Comparison of ENCODE assay signal across 29 cellular contexts in the genomic region with DNA sequence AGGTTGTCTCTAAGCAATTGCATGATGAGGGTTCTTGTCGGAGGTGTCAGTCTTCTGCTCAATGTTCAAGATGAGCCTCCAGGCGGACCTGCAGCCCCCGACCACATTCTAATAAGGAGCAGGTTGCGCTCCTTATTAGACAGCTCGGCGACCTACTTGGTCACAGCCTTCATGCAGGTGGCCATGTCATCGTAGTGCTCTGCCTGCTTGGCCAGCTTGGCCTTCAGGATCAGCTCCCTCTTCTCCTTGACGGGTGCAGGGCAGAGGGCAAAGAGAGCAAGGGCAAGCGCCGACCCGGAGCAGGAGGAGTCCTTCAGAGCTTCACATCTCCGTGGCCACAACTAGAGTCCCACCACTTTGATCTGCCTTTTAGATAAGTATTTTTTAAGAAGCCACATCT.
"Had no signal": no experiment of that assay in that cellular context is flagged by ENCODE, and none has a peak within 500 bp of the region (broad histone marks: within the 10 kb centered on the region; RNA-seq: fewer than 3 reads in every experiment).

No MANE protein-coding gene starts in this region.

- DNase-seq: activated CD4-positive, alpha-beta memory T cell treated with anti-CD3 and anti-CD28 coated beads for 36 hours; activated CD4-positive, alpha-beta T cell treated with anti-CD3 and anti-CD28 coated beads for 36 hours; activated CD4-positive, alpha-beta T cell treated with anti-CD3 and anti-CD28 coated beads, Interleukin-2, amount 10 ng/mL, durations not matched to agents 7 days and 5 days; activated CD8-positive, alpha-beta memory T cell treated with anti-CD3 and anti-CD28 coated beads, Interleukin-2, amount 50 U/mL, for 4 hours; activated effector memory CD4-positive, alpha-beta T cell treated with anti-CD3 and anti-CD28 coated beads, Interleukin-2, amount 50 U/mL, for 16 hours; activated naive CD4-positive, alpha-beta T cell; activated naive CD8-positive, alpha-beta T cell treated with anti-CD3 and anti-CD28 coated beads for 36 hours; activated T-cell treated with anti-CD3 and anti-CD28 coated beads, Interleukin-2, amount 50 U/mL, for 72 hours; amniotic stem cell; aorta; Kasumi-1; KG1; MG63; NCI-H1048; NCI-H1105 treated with DMSO at 0.1 percent for 48 hours; NCI-H1436; NCI-H1694; NCI-H1930; NCI-H345; NCI-H524 treated with DMSO at 0.1 percent for 48 hours; SHP77; SK-N-SH had no signal

- H3K4me3 Mint-ChIP-seq: activated CD4-positive, alpha-beta memory T cell treated with anti-CD3 and anti-CD28 coated beads for 36 hours; activated CD4-positive, alpha-beta T cell treated with anti-CD3 and anti-CD28 coated beads for 36 hours; activated CD4-positive, alpha-beta T cell treated with anti-CD3 and anti-CD28 coated beads, Interleukin-2, amount 10 ng/mL, durations not matched to agents 7 days and 5 days; activated naive CD8-positive, alpha-beta T cell treated with anti-CD3 and anti-CD28 coated beads for 36 hours; activated T-cell treated with anti-CD3 and anti-CD28 coated beads, Interleukin-2, amount 50 U/mL, for 72 hours; activated T-helper 17 cell treated with anti-CD3 and anti-CD28 coated beads, Interleukin-2, amount 50 U/mL, for 72 hours; central memory CD8-positive, alpha-beta T cell; T-helper 1 cell treated with Interleukin-12 subunit alpha and Interleukin-12 subunit beta and Interleukin-4 antibody, amounts not matched to agents 30 μg/mL and 1 μg/mL, for 36 hours; T-helper 2 cell treated with Interferon-gamma antibody and Interleukin-4, amounts not matched to agents 5 μg/mL and 100 μg/mL, for 36 hours; WTC11 had no signal

- H3K4me1 ChIP-seq: SJSA1 had no signal

- H3K27ac Mint-ChIP-seq: activated CD4-positive, alpha-beta memory T cell treated with anti-CD3 and anti-CD28 coated beads for 36 hours; activated CD4-positive, alpha-beta T cell treated with anti-CD3 and anti-CD28 coated beads for 36 hours; activated CD4-positive, alpha-beta T cell treated with anti-CD3 and anti-CD28 coated beads, Interleukin-2, amount 10 ng/mL, durations not matched to agents 7 days and 5 days; activated naive CD8-positive, alpha-beta T cell treated with anti-CD3 and anti-CD28 coated beads for 36 hours; activated T-cell treated with anti-CD3 and anti-CD28 coated beads, Interleukin-2, amount 50 U/mL, for 72 hours; activated T-helper 17 cell treated with anti-CD3 and anti-CD28 coated beads, Interleukin-2, amount 50 U/mL, for 72 hours; T-helper 1 cell treated with Interleukin-12 subunit alpha and Interleukin-12 subunit beta and Interleukin-4 antibody, amounts not matched to agents 30 μg/mL and 1 μg/mL, for 36 hours; T-helper 2 cell treated with Interferon-gamma antibody and Interleukin-4, amounts not matched to agents 5 μg/mL and 100 μg/mL, for 36 hours; WTC11 had no signal

- H3K4me1 Mint-ChIP-seq: activated CD4-positive, alpha-beta T cell treated with anti-CD3 and anti-CD28 coated beads, Interleukin-2, amount 10 ng/mL, durations not matched to agents 7 days and 5 days; WTC11 had no signal

- H3K4me3 ChIP-seq: cardiac muscle cell, MG63, SJSA1 had no signal

- H3K27me3 ChIP-seq: cardiac muscle cell, MG63, SJSA1 had no signal

- H3K27me3 Mint-ChIP-seq: activated CD4-positive, alpha-beta memory T cell treated with anti-CD3 and anti-CD28 coated beads for 36 hours; activated CD4-positive, alpha-beta T cell treated with anti-CD3 and anti-CD28 coated beads for 36 hours; activated CD4-positive, alpha-beta T cell treated with anti-CD3 and anti-CD28 coated beads, Interleukin-2, amount 10 ng/mL, durations not matched to agents 7 days and 5 days; activated naive CD8-positive, alpha-beta T cell treated with anti-CD3 and anti-CD28 coated beads for 36 hours; activated T-helper 17 cell treated with anti-CD3 and anti-CD28 coated beads, Interleukin-2, amount 50 U/mL, for 72 hours; central memory CD8-positive, alpha-beta T cell had no signal

- H3K27ac ChIP-seq: cardiac muscle cell, SJSA1 had no signal

- H3K9me3 ChIP-seq: SJSA1, SK-N-SH had no signal

- H3K9ac ChIP-seq: SK-N-SH had no signal
